Comparison of ENCODE assay signal across 35 cellular contexts in genomic region chr20:56735087-56735642, GRCh38.
DNase-seq lines count a peak whose midpoint lies in the region; ATAC-seq, FAIRE-seq and TF ChIP-seq lines count a peak whose summit lies in the region.
"Had no signal": no experiment of that assay in that cellular context is flagged by ENCODE, and none has a peak within 500 bp of the region (broad histone marks: within the 10 kb centered on the region; RNA-seq: fewer than 3 reads in every experiment).

No MANE protein-coding gene starts in this region.

- TF ChIP-seq CTCF in neural progenitor cell (IDR thresholded peaks at IDR 0.05) (no peak), OCI-LY7 (conservative IDR thresholded peaks at IDR 0.05; ENCODE audit: low read length) (no peak)

- no peak overlapping the region for H3K4me3 ChIP-seq in neural progenitor cell
- H3K4me3 ChIP-seq in OCI-LY7 (ENCODE audit: low read depth, low read length, poor library complexity, severe bottlenecking) = no peak overlapping the region
- H3K4me3 ChIP-seq: BLaER1 treated with 17β-estradiol and CSF1 and Interleukin-3, amounts not matched to agents 10 nM and 100 nM; esophagus squamous epithelium; heart left ventricle; SJSA1; transverse colon had no signal

- POLR2A ChIA-PET in OCI-LY7 (lab: Charles Lee) = no interaction called here
- POLR2A ChIA-PET in naive thymus-derived CD8-positive, alpha-beta T cell (lab: Charles Lee) = no interaction called here

- peak overlapping the region; percentile 1 for H3K27ac Mint-ChIP-seq in neural progenitor cell
- H3K27ac Mint-ChIP-seq in naive thymus-derived CD8-positive, alpha-beta T cell = no peak overlapping the region
- H3K27ac Mint-ChIP-seq: activated naive CD8-positive, alpha-beta T cell treated with anti-CD3 and anti-CD28 coated beads, Interleukin-2, amount 50 U/mL, for 24 hours; mesothelial cell of epicardium; naive B cell; stimulated activated effector memory CD8-positive, alpha-beta T cell treated with anti-CD3 and anti-CD28 coated beads, Interleukin-12 subunit alpha, Interleukin-12 subunit beta, amount 100 ng/mL, for 72 hours had no signal

- peak; percentile 72 for FAIRE-seq in HTR-8/SVneo (lab: Jason Lieb, UNC)

- H4K20me1 ChIP-seq in neural progenitor cell (ENCODE audit: low read depth) = no peaks in the 10 kb centered on the region
- no peaks in the 10 kb centered on the region for H4K20me1 ChIP-seq in OCI-LY7 (ENCODE audit: insufficient read depth, low read length)
- H4K20me1 ChIP-seq: BLaER1 treated with 17β-estradiol and CSF1 and Interleukin-3, amounts not matched to agents 10 nM and 100 nM had no signal

- no peak overlapping the region for H3K4me2 ChIP-seq in neural progenitor cell
- H3K4me2 ChIP-seq in OCI-LY7 (ENCODE audit: low read length) = no peak overlapping the region
- H3K4me2 ChIP-seq: BLaER1 treated with 17β-estradiol and CSF1 and Interleukin-3, amounts not matched to agents 10 nM and 100 nM had no signal

- BruUV-seq in OCI-LY7 (replicated peaks; lab: Mats Ljungman, UMichigan) = no TSS peak

- H3K4me1 ChIP-seq in neural progenitor cell (peaks cover 33% of the 10 kb centered on the region), OCI-LY7 (ENCODE audit: insufficient read depth, low read length, poor library complexity, severe bottlenecking) (no peaks in the 10 kb centered on the region)
- H3K4me1 ChIP-seq: BLaER1 treated with 17β-estradiol and CSF1 and Interleukin-3, amounts not matched to agents 10 nM and 100 nM; foreskin keratinocyte; heart left ventricle; SJSA1 had no signal

- intact Hi-C loops in OCI-LY7 (cut with micrococcal nuclease; ENCODE audit: unreplicated experiment) = no loop called here

- no peak overlapping the region for H2AFZ ChIP-seq in neural progenitor cell (replicated peaks)
- H2AFZ ChIP-seq in OCI-LY7 (ENCODE audit: low read length) = no peak overlapping the region

- DNase-seq in DMS153 treated with DMSO at 0.1 percent for 48 hours (lab: John Stamatoyannopoulos, UW; ENCODE audit: unreplicated experiment) = peak; percentile 7
- no peak for DNase-seq in HTR-8/SVneo (ENCODE audit: insufficient read length, low spot score)
- peak; percentile 14 for DNase-seq in astrocyte of the hippocampus (ENCODE audit: low read depth, low spot score)
- DNase-seq in neural progenitor cell (ENCODE audit: low spot score) = no peak
- no peak for DNase-seq in OCI-LY7 (ENCODE audit: low spot score)
- DNase-seq in naive thymus-derived CD8-positive, alpha-beta T cell = no peak
- no peak for DNase-seq in HCEC 1CT
- DNase-seq in D341Med (ENCODE audit: low spot score) = no peak
- DNase-seq: activated CD4-positive, alpha-beta T cell treated with anti-CD3 and anti-CD28 coated beads, Interleukin-2, amount 50 U/mL, for 48 hours; activated CD8-positive, alpha-beta memory T cell treated with anti-CD3 and anti-CD28 coated beads, Interleukin-2, amount 50 U/mL, for 4 hours; activated naive CD4-positive, alpha-beta T cell; activated naive CD8-positive, alpha-beta T cell treated with anti-CD3 and anti-CD28 coated beads, Interleukin-2, amount 50 U/mL, for 24 hours; central memory CD4-positive, alpha-beta T cell; dermis blood vessel endothelial cell; DND-41; esophagus squamous epithelium; foreskin keratinocyte; GOT3; heart left ventricle; Karpas-422; kidney glomerular epithelial cell; naive B cell; NCI-H1436; NCI-H2081; NCI-H446; NCI-H774; nucleus accumbens; stimulated activated CD4-positive, alpha-beta T cell treated with anti-CD3 and anti-CD28 coated beads, Interleukin-15, amount 100 ng/mL, for 24 hours; T-helper 9 cell; transverse colon had no signal

- H3K36me3 Mint-ChIP-seq in neural progenitor cell = no peaks in the 10 kb centered on the region
- H3K36me3 Mint-ChIP-seq in naive thymus-derived CD8-positive, alpha-beta T cell = no peaks in the 10 kb centered on the region
- H3K36me3 Mint-ChIP-seq: mesothelial cell of epicardium; naive B cell; stimulated activated effector memory CD8-positive, alpha-beta T cell treated with anti-CD3 and anti-CD28 coated beads, Interleukin-12 subunit alpha, Interleukin-12 subunit beta, amount 100 ng/mL, for 72 hours had no signal

- no peaks in the 10 kb centered on the region for H3K9me3 Mint-ChIP-seq in neural progenitor cell
- peaks cover 0 to 2% (median 0%) of the 10 kb centered on the region in 9 donors for H3K9me3 Mint-ChIP-seq in naive thymus-derived CD8-positive, alpha-beta T cell
- H3K9me3 Mint-ChIP-seq: activated naive CD8-positive, alpha-beta T cell treated with anti-CD3 and anti-CD28 coated beads, Interleukin-2, amount 50 U/mL, for 24 hours; mesothelial cell of epicardium; stimulated activated effector memory CD8-positive, alpha-beta T cell treated with anti-CD3 and anti-CD28 coated beads, Interleukin-12 subunit alpha, Interleukin-12 subunit beta, amount 100 ng/mL, for 72 hours had no signal

- peaks cover 30% of the 10 kb centered on the region for H3K4me1 Mint-ChIP-seq in neural progenitor cell
- H3K4me1 Mint-ChIP-seq in naive thymus-derived CD8-positive, alpha-beta T cell = peaks cover 0 to 5% (median 0%) of the 10 kb centered on the region in 4 donors
- H3K4me1 Mint-ChIP-seq: activated naive CD8-positive, alpha-beta T cell treated with anti-CD3 and anti-CD28 coated beads, Interleukin-2, amount 50 U/mL, for 24 hours; naive B cell; stimulated activated effector memory CD8-positive, alpha-beta T cell treated with anti-CD3 and anti-CD28 coated beads, Interleukin-12 subunit alpha, Interleukin-12 subunit beta, amount 100 ng/mL, for 72 hours had no signal

- H3K9ac ChIP-seq in neural progenitor cell = no peak overlapping the region
- H3K9ac ChIP-seq: BLaER1 treated with 17β-estradiol and CSF1 and Interleukin-3, amounts not matched to agents 10 nM and 100 nM had no signal

- ATAC-seq in naive thymus-derived CD8-positive, alpha-beta T cell = no peak
- ATAC-seq: activated naive CD8-positive, alpha-beta T cell treated with anti-CD3 and anti-CD28 coated beads, Interleukin-2, amount 50 U/mL, for 24 hours; foreskin keratinocyte; heart left ventricle; stimulated activated effector memory CD8-positive, alpha-beta T cell treated with anti-CD3 and anti-CD28 coated beads, Interleukin-12 subunit alpha, Interleukin-12 subunit beta, amount 100 ng/mL, for 72 hours had no signal

- H3K27me3 Mint-ChIP-seq in neural progenitor cell (ENCODE audit: insufficient read depth, low read depth) = peaks cover 10% of the 10 kb centered on the region
- peaks cover 26 to 44% (median 28%) of the 10 kb centered on the region in 5 donors for H3K27me3 Mint-ChIP-seq in naive thymus-derived CD8-positive, alpha-beta T cell

- H3K9me2 ChIP-seq in OCI-LY7 (ENCODE audit: insufficient read depth, low read length) = no peaks in the 10 kb centered on the region

- H3K27ac ChIP-seq in neural progenitor cell (no peak overlapping the region), OCI-LY7 (ENCODE audit: low read depth, low read length, poor library complexity, severe bottlenecking) (no peak overlapping the region)
- H3K27ac ChIP-seq: BLaER1 treated with 17β-estradiol and CSF1 and Interleukin-3, amounts not matched to agents 10 nM and 100 nM; esophagus squamous epithelium; foreskin keratinocyte; heart left ventricle; RWPE1; SJSA1; transverse colon had no signal

- H3F3A ChIP-seq in neural progenitor cell (ENCODE audit: low read depth) = peaks cover 34% of the 10 kb centered on the region

- no peaks in the 10 kb centered on the region for H3K27me3 ChIP-seq in neural progenitor cell
- H3K27me3 ChIP-seq: BLaER1 treated with 17β-estradiol and CSF1 and Interleukin-3, amounts not matched to agents 10 nM and 100 nM; foreskin keratinocyte; SJSA1 had no signal

- H3K9me3 ChIP-seq in neural progenitor cell (ENCODE audit: low read depth) = no peaks in the 10 kb centered on the region
- no peaks in the 10 kb centered on the region for H3K9me3 ChIP-seq in OCI-LY7 (ENCODE audit: low read length)
- H3K9me3 ChIP-seq: BLaER1 treated with 17β-estradiol and CSF1 and Interleukin-3, amounts not matched to agents 10 nM and 100 nM; esophagus squamous epithelium; heart left ventricle; SJSA1; transverse colon had no signal

- CTCF ChIA-PET in OCI-LY7 (lab: Charles Lee; ENCODE audit: unreplicated experiment) = no interaction called here

- peak overlapping the region; percentile 22 for H3K4me3 Mint-ChIP-seq in neural progenitor cell
- no peak overlapping the region for H3K4me3 Mint-ChIP-seq in naive thymus-derived CD8-positive, alpha-beta T cell
- H3K4me3 Mint-ChIP-seq: activated naive CD8-positive, alpha-beta T cell treated with anti-CD3 and anti-CD28 coated beads, Interleukin-2, amount 50 U/mL, for 24 hours; mesothelial cell of epicardium; stimulated activated effector memory CD8-positive, alpha-beta T cell treated with anti-CD3 and anti-CD28 coated beads, Interleukin-12 subunit alpha, Interleukin-12 subunit beta, amount 100 ng/mL, for 72 hours had no signal

- no peaks in the 10 kb centered on the region for H3K36me3 ChIP-seq in neural progenitor cell
- H3K36me3 ChIP-seq in OCI-LY7 (ENCODE audit: insufficient read depth, low read length) = no peaks in the 10 kb centered on the region
- H3K36me3 ChIP-seq: BLaER1 treated with 17β-estradiol and CSF1 and Interleukin-3, amounts not matched to agents 10 nM and 100 nM; esophagus squamous epithelium; heart left ventricle; SJSA1; transverse colon had no signal

- H3K79me2 ChIP-seq in neural progenitor cell (ENCODE audit: low read depth) = no peaks in the 10 kb centered on the region
- no peaks in the 10 kb centered on the region for H3K79me2 ChIP-seq in OCI-LY7 (ENCODE audit: insufficient read depth, low read depth, low read length)

Comparison
In these comparisons a context has a peak if more than half of its experiments do, and no peak if none do; other contexts are left out.
1. DNase-seq: peak in DMS153 treated with DMSO at 0.1 percent for 48 hours (single experiment) and astrocyte of the hippocampus (single experiment); none in HTR-8/SVneo (single experiment), neural progenitor cell (single experiment), OCI-LY7 (single experiment), naive thymus-derived CD8-positive, alpha-beta T cell (0 of 10), HCEC 1CT (single experiment) and D341Med (single experiment).